ENCODE assay signal across 8 cellular contexts in the genomic region with DNA sequence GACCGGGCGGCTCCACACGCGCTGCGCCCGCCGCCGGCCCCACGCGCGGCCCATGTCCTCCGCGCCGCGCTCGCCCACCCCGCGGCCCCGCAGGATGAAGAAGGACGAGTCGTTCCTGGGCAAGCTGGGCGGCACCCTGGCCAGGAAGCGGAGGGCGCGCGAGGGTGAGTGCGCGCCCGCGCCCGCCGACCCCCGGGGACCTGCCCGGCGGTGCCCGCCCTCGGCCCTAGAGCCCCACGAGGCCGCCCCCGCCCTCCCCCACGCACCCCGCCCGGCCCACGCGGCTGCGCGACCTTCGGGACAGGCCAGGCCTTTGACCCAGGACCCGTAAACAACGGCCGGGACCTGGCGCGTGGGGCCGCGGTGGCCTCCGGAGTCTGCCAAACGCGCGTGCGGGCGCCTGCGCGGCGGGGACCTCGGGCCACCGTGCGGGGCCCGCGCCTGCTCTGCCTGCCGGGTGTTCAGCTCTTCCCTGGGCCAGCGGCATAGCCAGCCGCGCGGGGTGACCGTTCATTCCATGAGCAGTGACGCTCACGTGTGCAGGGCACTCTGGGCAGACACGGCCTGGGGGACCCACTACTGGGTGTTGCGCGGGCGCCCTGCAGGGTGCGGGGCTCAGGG. TPM values are rescaled to one million over a fixed set of nuclear protein-coding genes. Genes with fewer than 3 reads are reported as not detected.
A peak's percentile ranks its signal among the peaks of the same experiment; 100 is the strongest.
DNase-seq lines count a peak whose midpoint lies in the region; ATAC-seq, FAIRE-seq and TF ChIP-seq lines count a peak whose summit lies in the region.

A gene with protein sequence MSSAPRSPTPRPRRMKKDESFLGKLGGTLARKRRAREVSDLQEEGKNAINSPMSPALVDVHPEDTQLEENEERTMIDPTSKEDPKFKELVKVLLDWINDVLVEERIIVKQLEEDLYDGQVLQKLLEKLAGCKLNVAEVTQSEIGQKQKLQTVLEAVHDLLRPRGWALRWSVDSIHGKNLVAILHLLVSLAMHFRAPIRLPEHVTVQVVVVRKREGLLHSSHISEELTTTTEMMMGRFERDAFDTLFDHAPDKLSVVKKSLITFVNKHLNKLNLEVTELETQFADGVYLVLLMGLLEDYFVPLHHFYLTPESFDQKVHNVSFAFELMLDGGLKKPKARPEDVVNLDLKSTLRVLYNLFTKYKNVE (plus strand): TSS at position 15 of the 621 bp plus-strand sequence. CDS start 38 bp downstream, at position 53.

- CTCF ChIA-PET in PC-3 (lab: Charles Lee), result no interaction called here

- peak within 1 kb of the TSS; percentile 77 for H3K4me3 ChIP-seq in PC-3 (ENCODE audit: low read length)
- H3K4me3 ChIP-seq in breast epithelium, result peak within 1 kb of the TSS; percentile 59 to 94 (median 64)
- H3K4me3 ChIP-seq in keratinocyte (ENCODE audit: control insufficient read depth in 2 of 3, extremely low read depth in 1 of 3, insufficient read depth in 2 of 3, low read depth in 1 of 3, low read length in 3 of 3), result peak within 1 kb of the TSS; percentile 33 to 58 (median 43)

- H3K27ac ChIP-seq in PC-3 (ENCODE audit: low read length) (peak within 1 kb of the TSS; percentile 56), breast epithelium (peak within 1 kb of the TSS; percentile 54 to 93), keratinocyte (ENCODE audit: control insufficient read depth, insufficient read depth, low read length) (no peak within 1 kb of the TSS)

- H3K79me2 ChIP-seq in PC-3 (ENCODE audit: low read length) (peaks cover 57% of the 10 kb centered on the region), keratinocyte (ENCODE audit: control insufficient read depth, insufficient read depth, low read length) (no peaks in the 10 kb centered on the region)

- TF ChIP-seq POLR2A in breast epithelium (IDR thresholded peaks at IDR 0.05), result no peak

- H3K27me3 ChIP-seq in PC-3 (ENCODE audit: low read length), result no peaks in the 10 kb centered on the region
- no peaks in the 10 kb centered on the region for H3K27me3 ChIP-seq in breast epithelium
- H3K27me3 ChIP-seq in keratinocyte (ENCODE audit: control insufficient read depth, extremely low read depth, insufficient read depth, low read length), result peaks cover 7% of the 10 kb centered on the region

- no peaks in the 10 kb centered on the region for H3K9me2 ChIP-seq in PC-3 (replicated peaks; ENCODE audit: low read length)

- intact Hi-C loops in PC-3 (cut with micrococcal nuclease), result loop anchor here (10.0 kb wide), 1 partner anchor 60 kb away; no protein-coding TSS in a partner anchor
- intact Hi-C loops in breast epithelium (cut with DNase I; ENCODE audit: low total_unique reads), result no loop called here

- peaks cover 3% of the 10 kb centered on the region for H3F3A ChIP-seq in PC-3 (ENCODE audit: low read length, unreplicated experiment)

- H3K36me3 ChIP-seq in PC-3 (ENCODE audit: low read depth, low read length), result no peaks in the 10 kb centered on the region
- no peaks in the 10 kb centered on the region for H3K36me3 ChIP-seq in breast epithelium
- no peaks in the 10 kb centered on the region for H3K36me3 ChIP-seq in keratinocyte (ENCODE audit: control insufficient read depth in 2 of 2, extremely low read depth in 1 of 2, insufficient read depth in 2 of 2, low read length in 2 of 2)

- peak; percentile 37 for ATAC-seq in PC-3
- ATAC-seq in GM19455 (IDR thresholded peaks at IDR 0.05; ENCODE audit: unreplicated experiment), result no peak

- H3K4me2 ChIP-seq in PC-3 (ENCODE audit: low read length), result peak within 1 kb of the TSS; percentile 89
- peak within 1 kb of the TSS; percentile 78 for H3K4me2 ChIP-seq in keratinocyte (ENCODE audit: control insufficient read depth, extremely low read depth, insufficient read depth, low read depth, low read length)

- H4K20me1 ChIP-seq in PC-3 (ENCODE audit: low read length) (no peaks in the 10 kb centered on the region), keratinocyte (ENCODE audit: control insufficient read depth, extremely low read depth, insufficient read depth, low read length) (no peaks in the 10 kb centered on the region)

- POLR2A ChIA-PET in PC-3 (lab: Charles Lee; ENCODE audit: unreplicated experiment), result no interaction called here

- DNase-seq in DMS53 (lab: John Stamatoyannopoulos, UW), result peak; percentile 62
- no peak for DNase-seq in DMS53 treated with DMSO at 0.1 percent for 48 hours (lab: John Stamatoyannopoulos, UW; ENCODE audit: unreplicated experiment)
- DNase-seq in PC-3, result peak; percentile 6
- DNase-seq in breast epithelium (ENCODE audit: low spot score in 2 of 2), result no peak
- no peak for DNase-seq in keratinocyte (ENCODE audit: low read depth, low spot score)
- peak; percentile 42 for DNase-seq in stimulated activated CD4-positive, alpha-beta T cell treated with anti-CD3 and anti-CD28 coated beads, Interleukin-15, amount 100 ng/mL, for 24 hours
- no peak for DNase-seq in NCI-H1930 (lab: John Stamatoyannopoulos, UW)

- peak within 1 kb of the TSS; percentile 95 for H3K9ac ChIP-seq in PC-3 (ENCODE audit: low read length)
- H3K9ac ChIP-seq in keratinocyte (ENCODE audit: control insufficient read depth, extremely low read depth, insufficient read depth, low read length), result peak within 1 kb of the TSS; percentile 68

- no peak for FAIRE-seq in keratinocyte (lab: Jason Lieb, UNC)

- TF ChIP-seq CTCF in PC-3 (conservative IDR thresholded peaks at IDR 0.05; ENCODE audit: low read depth, low read length) (no peak), breast epithelium (IDR thresholded peaks at IDR 0.05) (no peak), keratinocyte (optimal IDR thresholded peaks at IDR 0.05 in 1 of 3, IDR thresholded peaks at IDR 0.05 in 1 of 3, conservative IDR thresholded peaks at IDR 0.05 in 1 of 3; ENCODE audit: extremely low read depth in 1 of 3, insufficient read depth in 2 of 3, low read length in 3 of 3) (no peak)

- peaks cover 22% of the 10 kb centered on the region for H3K4me1 ChIP-seq in PC-3 (ENCODE audit: insufficient read depth, low read length)
- H3K4me1 ChIP-seq in breast epithelium, result no peaks in the 10 kb centered on the region
- peaks cover 11% of the 10 kb centered on the region for H3K4me1 ChIP-seq in keratinocyte (ENCODE audit: control insufficient read depth, extremely low read depth, insufficient read depth, low read length)

- H2AFZ ChIP-seq in PC-3 (ENCODE audit: low read length) (peak within 1 kb of the TSS; percentile 76), keratinocyte (ENCODE audit: control insufficient read depth, low read length) (peak within 1 kb of the TSS; percentile 94)

- H3K9me1 ChIP-seq in keratinocyte (ENCODE audit: control insufficient read depth, extremely low read depth, insufficient read depth, low read length), result no peaks in the 10 kb centered on the region

- no peaks in the 10 kb centered on the region for H3K9me3 ChIP-seq in PC-3 (ENCODE audit: low read length)
- no peaks in the 10 kb centered on the region for H3K9me3 ChIP-seq in breast epithelium
- no peaks in the 10 kb centered on the region for H3K9me3 ChIP-seq in keratinocyte (ENCODE audit: control insufficient read depth, low read depth, low read length)

- BruUV-seq in PC-3 (replicated peaks; lab: Mats Ljungman, UMichigan), result no TSS peak

- dilution Hi-C loops in keratinocyte (cut with MboI; ENCODE audit: extremely low pct_ligation_motif_present, low sequenced_read_pairs), result no loop called here

RNA-seq across cellular contexts. Expression of the gene that starts here (rescaled TPM):
- total RNA-seq in PC-3 (2014; rRNA removed) (69.3 and 85.3 TPM in 2 replicates), breast epithelium (10 to 100 TPM; 12.3 to 57.6 (median 21.6) TPM)
- 10.5 to 13.9 TPM (median 13.7 TPM) in 3 replicates for polyA plus RNA-seq in keratinocyte
- polyA plus RNA-seq in keratinocyte (2011; ENCODE audit: low read depth), result 7.1 TPM
- 14.4 and 29.8 TPM in 2 replicates for polyA plus RNA-seq in keratinocyte (2011; cell fraction: cytosol; rRNA removed)
- polyA plus RNA-seq in keratinocyte (2011; cell fraction: nucleus; rRNA removed), result 6.5 and 8.8 TPM in 2 replicates
- polyA plus RNA-seq in keratinocyte (2012; ENCODE audit: low replicate concordance), result 5.2 and 11.0 TPM in 2 replicates
- 6.7 to 10.2 TPM (median 7.7 TPM) in 3 replicates for polyA minus RNA-seq in keratinocyte
- polyA minus RNA-seq in keratinocyte (2011; cell fraction: cytosol; rRNA and poly(A)+ RNA removed), result 5.6 TPM
- 2.6 and 3.1 TPM in 2 replicates for polyA minus RNA-seq in keratinocyte (2011; cell fraction: nucleus; rRNA and poly(A)+ RNA removed)

Comparison
In these comparisons a context has a peak if more than half of its experiments do, and no peak if none do; other contexts are left out.
1. DNase-seq: peak in DMS53 (single experiment), PC-3 (single experiment) and stimulated activated CD4-positive, alpha-beta T cell treated with anti-CD3 and anti-CD28 coated beads, Interleukin-15, amount 100 ng/mL, for 24 hours (single experiment); none in DMS53 treated with DMSO at 0.1 percent for 48 hours (single experiment), breast epithelium (0 of 2), keratinocyte (single experiment) and NCI-H1930 (0 of 2).
2. Peak in every context shown above with its lines, with median percentiles within 50 percentile points of each other: H3K4me3 ChIP-seq.